In the genomic region with DNA sequence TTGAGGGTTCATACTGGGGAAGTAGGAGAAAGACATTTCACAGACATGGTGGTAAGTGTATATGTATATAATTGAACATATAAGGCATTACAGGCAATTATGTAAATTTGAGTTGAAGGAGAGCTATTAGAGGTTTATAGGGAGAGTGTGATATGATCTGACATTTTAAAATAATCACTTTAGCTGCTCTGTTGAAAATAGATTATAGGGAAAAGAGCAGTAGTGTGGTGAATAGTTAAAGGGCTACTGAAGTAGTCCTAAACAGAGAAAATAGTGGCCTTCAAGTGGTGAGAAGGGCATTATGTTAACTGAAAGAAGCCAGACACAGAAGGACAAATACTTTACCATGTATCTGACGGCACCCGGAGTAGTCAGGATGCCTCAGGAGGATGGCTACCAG, we compare ENCODE assay signal across 22 cellular contexts.
DNase-seq lines count a peak whose midpoint lies in the region; ATAC-seq and TF ChIP-seq lines count a peak whose summit lies in the region.
"Had no signal": no experiment of that assay in that cellular context is flagged by ENCODE, and none has a peak within 500 bp of the region (broad histone marks: within the 10 kb centered on the region; RNA-seq: fewer than 3 reads in every experiment).

No MANE protein-coding gene starts in this region.

- 82% methylated on average over 2 of the region's 2 CpGs for WGBS in right cardiac atrium

- no peak for TF ChIP-seq CTCF in cardiac muscle cell (IDR thresholded peaks at IDR 0.05; ENCODE audit: low read depth, low read length)
- no peak for TF ChIP-seq CTCF in dorsolateral prefrontal cortex (IDR thresholded peaks at IDR 0.05 in 54 of 56, conservative IDR thresholded peaks at IDR 0.05 in 2 of 56; ENCODE audit: low read depth in 1 of 56, partially characterized antibody in 56 of 56)

- peak overlapping the region; percentile 99 for H3K27ac Mint-ChIP-seq in T-helper 17 cell
- H3K27ac Mint-ChIP-seq in naive thymus-derived CD8-positive, alpha-beta T cell = peak overlapping the region in 7 of 10 donors; percentile 2 to 75 (median 60)
- H3K27ac Mint-ChIP-seq: activated T-helper 1 cell treated with anti-CD3 and anti-CD28 coated beads, Interleukin-12 subunit alpha, Interleukin-12 subunit beta, Interleukin-2, Interleukin-4 antibody, amounts not matched to agents 30 ng/mL and 10 ng/mL and 1 ng/mL, durations not matched to agents 14 hours and 24 hours and 36 hours had no signal

- H3K36me3 Mint-ChIP-seq in T-helper 17 cell (ENCODE audit: low read depth) = no peaks in the 10 kb centered on the region
- H3K36me3 Mint-ChIP-seq in naive thymus-derived CD8-positive, alpha-beta T cell = peaks cover 0 to 3% (median 0%) of the 10 kb centered on the region in 3 donors
- H3K36me3 Mint-ChIP-seq: activated naive CD4-positive, alpha-beta T cell treated with anti-CD3 and anti-CD28 coated beads, Interleukin-2, amount 50 U/mL, for 72 hours had no signal

- H3K27me3 ChIP-seq in cardiac muscle cell (no peaks in the 10 kb centered on the region), right cardiac atrium (ENCODE audit: control insufficient read depth, insufficient read depth) (no peaks in the 10 kb centered on the region), dorsolateral prefrontal cortex (no peaks in the 10 kb centered on the region)
- H3K27me3 ChIP-seq: esophagus squamous epithelium, gastrocnemius medialis, hepatocyte, pancreas, transverse colon had no signal

- peaks cover 28% of the 10 kb centered on the region for H3K4me1 ChIP-seq in cardiac muscle cell (ENCODE audit: low read depth)
- H3K4me1 ChIP-seq in right cardiac atrium (ENCODE audit: control insufficient read depth, insufficient read depth, low read length) = peaks cover 3% of the 10 kb centered on the region
- H3K4me1 ChIP-seq: gastrocnemius medialis, pancreas had no signal

- no peaks in the 10 kb centered on the region for H3K36me3 ChIP-seq in cardiac muscle cell
- H3K36me3 ChIP-seq: esophagus squamous epithelium, gastrocnemius medialis, pancreas, transverse colon had no signal

- no peak overlapping the region for H3K4me3 Mint-ChIP-seq in T-helper 17 cell
- H3K4me3 Mint-ChIP-seq in naive thymus-derived CD8-positive, alpha-beta T cell = no peak overlapping the region
- H3K4me3 Mint-ChIP-seq: activated T-helper 1 cell treated with anti-CD3 and anti-CD28 coated beads, Interleukin-12 subunit alpha, Interleukin-12 subunit beta, Interleukin-2, Interleukin-4 antibody, amounts not matched to agents 30 ng/mL and 10 ng/mL and 1 ng/mL, durations not matched to agents 14 hours and 24 hours and 36 hours had no signal

- H3K9me3 Mint-ChIP-seq in naive thymus-derived CD8-positive, alpha-beta T cell = no peaks in the 10 kb centered on the region
- H3K9me3 Mint-ChIP-seq: activated naive CD4-positive, alpha-beta T cell treated with anti-CD3 and anti-CD28 coated beads, Interleukin-2, amount 50 U/mL, for 72 hours; activated T-helper 1 cell treated with anti-CD3 and anti-CD28 coated beads, Interleukin-12 subunit alpha, Interleukin-12 subunit beta, Interleukin-2, Interleukin-4 antibody, amounts not matched to agents 30 ng/mL and 10 ng/mL and 1 ng/mL, durations not matched to agents 14 hours and 24 hours and 36 hours had no signal

- ATAC-seq in right cardiac atrium = no peak
- ATAC-seq in T-helper 17 cell = no peak
- no peak for ATAC-seq in naive thymus-derived CD8-positive, alpha-beta T cell
- no peak for ATAC-seq in GM21737 (IDR thresholded peaks at IDR 0.05; ENCODE audit: unreplicated experiment)
- no peak for ATAC-seq in GM21526 (IDR thresholded peaks at IDR 0.05; ENCODE audit: low FRiP score, unreplicated experiment)
- ATAC-seq: activated naive CD4-positive, alpha-beta T cell treated with anti-CD3 and anti-CD28 coated beads, Interleukin-2, amount 50 U/mL, for 72 hours; gastrocnemius medialis; left colon; pancreas had no signal

- intact Hi-C loops in right cardiac atrium (cut with DNase I) = no loop called here
- intact Hi-C loops in dorsolateral prefrontal cortex (cut with DNase I) = no loop called here

- peaks cover 41% of the 10 kb centered on the region for H3K4me1 Mint-ChIP-seq in T-helper 17 cell
- H3K4me1 Mint-ChIP-seq in naive thymus-derived CD8-positive, alpha-beta T cell = peaks cover 23 to 77% (median 48%) of the 10 kb centered on the region in 4 donors

- H3K27ac ChIP-seq in cardiac muscle cell (peak overlapping the region; percentile 34), right cardiac atrium (ENCODE audit: low read length) (no peak overlapping the region), dorsolateral prefrontal cortex (no peak overlapping the region)
- H3K27ac ChIP-seq: esophagus squamous epithelium, gastrocnemius medialis, hepatocyte, pancreas, transverse colon had no signal

- no peaks in the 10 kb centered on the region for H3K27me3 Mint-ChIP-seq in T-helper 17 cell
- H3K27me3 Mint-ChIP-seq in naive thymus-derived CD8-positive, alpha-beta T cell = no peaks in the 10 kb centered on the region

- POLR2A ChIA-PET in naive thymus-derived CD8-positive, alpha-beta T cell (lab: Charles Lee) = no interaction called here

- DNase-seq in cardiac muscle cell (ENCODE audit: low read depth in 1 of 2, low spot score in 1 of 2) (no peak), right cardiac atrium (no peak), T-helper 17 cell (no peak), dorsolateral prefrontal cortex (no peak)
- DNase-seq in naive thymus-derived CD8-positive, alpha-beta T cell = no peak
- DNase-seq: ACHN; activated CD4-positive, alpha-beta T cell treated with anti-CD3 and anti-CD28 coated beads, Interleukin-2, amount 50 U/mL, for 1 hour; esophagus squamous epithelium; gastrocnemius medialis; left colon; mammary epithelial cell; NCI-H1417 treated with DMSO at 0.1 percent for 48 hours; NCI-H446 treated with DMSO at 0.1 percent for 48 hours; OCI-M1; pancreas; stimulated activated CD4-positive, alpha-beta T cell treated with anti-CD3 and anti-CD28 coated beads, Interleukin-2, amount 100 ng/mL, for 24 hours; transverse colon had no signal

- H3K9me3 ChIP-seq in cardiac muscle cell (ENCODE audit: low read depth) = no peaks in the 10 kb centered on the region
- H3K9me3 ChIP-seq in right cardiac atrium (ENCODE audit: control insufficient read depth, low read length) = no peaks in the 10 kb centered on the region
- no peaks in the 10 kb centered on the region for H3K9me3 ChIP-seq in T-helper 17 cell (ENCODE audit: control insufficient read depth, low read length, poor library complexity, severe bottlenecking)
- H3K9me3 ChIP-seq: esophagus squamous epithelium, gastrocnemius medialis, pancreas, transverse colon had no signal

- H3K4me3 ChIP-seq in cardiac muscle cell (no peak overlapping the region), right cardiac atrium (ENCODE audit: low read length) (no peak overlapping the region), dorsolateral prefrontal cortex (no peak overlapping the region)
- H3K4me3 ChIP-seq: esophagus squamous epithelium, gastrocnemius medialis, hepatocyte, pancreas, transverse colon had no signal
